Comparison of ENCODE assay signal across 8 cellular contexts in the genomic region with DNA sequence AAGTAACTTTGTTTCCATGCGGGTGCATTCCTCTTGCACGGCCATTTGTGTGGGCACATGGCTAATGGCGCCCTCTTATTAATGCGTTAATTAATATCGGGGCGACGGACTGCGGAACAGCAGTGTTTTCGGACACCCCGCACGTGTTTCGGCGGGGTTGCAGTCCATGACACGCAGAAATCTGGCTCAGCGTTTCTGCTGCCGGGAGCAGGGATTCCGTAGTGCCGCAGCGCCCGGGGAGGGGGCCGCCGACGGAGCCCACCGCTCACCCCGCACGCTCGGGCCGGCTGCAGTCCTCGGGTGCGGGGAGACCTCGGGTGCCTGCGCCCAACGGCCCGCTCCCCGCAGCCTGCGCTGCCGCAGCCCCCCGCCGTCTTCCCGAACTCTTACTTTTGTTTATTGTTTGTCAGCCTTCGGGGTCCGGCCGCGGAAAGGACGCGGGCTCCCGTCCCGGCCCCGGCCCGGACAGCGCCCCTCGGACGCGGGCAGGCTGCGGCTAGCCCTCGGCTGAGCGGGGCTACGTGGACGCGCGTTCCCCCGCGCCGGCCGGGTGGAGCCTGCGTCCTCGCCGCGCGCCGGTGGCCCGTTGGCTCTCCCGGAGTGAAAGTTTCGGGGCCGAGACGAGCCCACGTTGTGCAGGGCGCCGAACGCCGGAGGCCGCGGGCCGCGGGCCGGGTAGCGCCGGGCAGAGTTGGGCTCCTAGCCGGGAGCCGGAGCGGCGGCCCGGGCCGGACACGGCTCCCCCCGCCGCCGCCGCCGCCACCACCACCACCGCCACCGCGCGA. TPM values are rescaled to one million over a fixed set of nuclear protein-coding genes. Genes with fewer than 3 reads are reported as not detected.
DNase-seq lines count a peak whose midpoint lies in the region; ATAC-seq and TF ChIP-seq lines count a peak whose summit lies in the region.

No MANE protein-coding gene starts in this region.

- peaks cover 12 to 47% (median 33%) of the 10 kb centered on the region in 4 donors for H3K4me1 Mint-ChIP-seq in CD4-positive, CD25-positive, alpha-beta regulatory T cell
- H3K4me1 Mint-ChIP-seq in activated naive CD4-positive, alpha-beta T cell treated with anti-CD3 and anti-CD28 coated beads, Interleukin-2, amount 10 ng/mL, durations not matched to agents 7 days and 5 days: peaks cover 38% of the 10 kb centered on the region

- peaks cover 39% of the 10 kb centered on the region for H3K4me1 ChIP-seq in CD4-positive, CD25-positive, alpha-beta regulatory T cell (ENCODE audit: control insufficient read depth, insufficient read depth, low read length, poor library complexity, severe bottlenecking)

- no peaks in the 10 kb centered on the region for H3K9me3 ChIP-seq in CD4-positive, CD25-positive, alpha-beta regulatory T cell (ENCODE audit: control insufficient read depth in 2 of 2, low read length in 2 of 2)

- H3K27me3 ChIP-seq in CD4-positive, CD25-positive, alpha-beta regulatory T cell (ENCODE audit: control insufficient read depth, insufficient read depth, low read length): peaks cover 22% of the 10 kb centered on the region

- TF ChIP-seq CTCF in omental fat pad (IDR thresholded peaks at IDR 0.05): no peak

- H3K4me3 Mint-ChIP-seq in CD4-positive, CD25-positive, alpha-beta regulatory T cell: peak overlapping the region; percentile 47 to 93 (median 88)
- peak overlapping the region; percentile 83 for H3K4me3 Mint-ChIP-seq in activated naive CD4-positive, alpha-beta T cell treated with anti-CD3 and anti-CD28 coated beads, Interleukin-2, amount 10 ng/mL, durations not matched to agents 7 days and 5 days

- peak overlapping the region; percentile 64 for H3K4me3 ChIP-seq in CD4-positive, CD25-positive, alpha-beta regulatory T cell (ENCODE audit: low read depth, low read length)

- H3K9me3 Mint-ChIP-seq in CD4-positive, CD25-positive, alpha-beta regulatory T cell: peaks cover 0 to 4% (median 0%) of the 10 kb centered on the region in 7 donors
- no peaks in the 10 kb centered on the region for H3K9me3 Mint-ChIP-seq in activated naive CD4-positive, alpha-beta T cell treated with anti-CD3 and anti-CD28 coated beads, Interleukin-2, amount 10 ng/mL, durations not matched to agents 7 days and 5 days

- peak overlapping the region in 1 of 3 donors; percentile 60 for H3K27ac Mint-ChIP-seq in CD4-positive, CD25-positive, alpha-beta regulatory T cell
- H3K27ac Mint-ChIP-seq in activated naive CD4-positive, alpha-beta T cell treated with anti-CD3 and anti-CD28 coated beads, Interleukin-2, amount 10 ng/mL, durations not matched to agents 7 days and 5 days: no peak overlapping the region

- H3K27ac ChIP-seq in CD4-positive, CD25-positive, alpha-beta regulatory T cell (ENCODE audit: insufficient read depth, low read length, poor library complexity, severe bottlenecking): no peak overlapping the region

- no peak for DNase-seq in CD4-positive, CD25-positive, alpha-beta regulatory T cell
- DNase-seq in M059J (ENCODE audit: low read depth): peak; percentile 16
- DNase-seq in activated naive CD4-positive, alpha-beta T cell treated with anti-CD3 and anti-CD28 coated beads, Interleukin-2, amount 10 ng/mL, durations not matched to agents 7 days and 5 days: peak; percentile 23
- peak; percentile 59 for DNase-seq in Right ventricle myocardium superior
- no peak for DNase-seq in omental fat pad (ENCODE audit: low spot score)
- DNase-seq in GM19238 (ENCODE audit: insufficient read length, low spot score): no peak

- H3K36me3 ChIP-seq in CD4-positive, CD25-positive, alpha-beta regulatory T cell (ENCODE audit: control insufficient read depth, insufficient read depth, low read length): no peaks in the 10 kb centered on the region

- H3K36me3 Mint-ChIP-seq in CD4-positive, CD25-positive, alpha-beta regulatory T cell: no peaks in the 10 kb centered on the region
- peaks cover 2% of the 10 kb centered on the region for H3K36me3 Mint-ChIP-seq in activated naive CD4-positive, alpha-beta T cell treated with anti-CD3 and anti-CD28 coated beads, Interleukin-2, amount 10 ng/mL, durations not matched to agents 7 days and 5 days

- H3K27me3 Mint-ChIP-seq in CD4-positive, CD25-positive, alpha-beta regulatory T cell: peaks cover 63% of the 10 kb centered on the region
- peaks cover 57% of the 10 kb centered on the region for H3K27me3 Mint-ChIP-seq in activated naive CD4-positive, alpha-beta T cell treated with anti-CD3 and anti-CD28 coated beads, Interleukin-2, amount 10 ng/mL, durations not matched to agents 7 days and 5 days

- CTCF ChIA-PET in activated naive CD4-positive, alpha-beta T cell treated with anti-CD3 and anti-CD28 coated beads, Interleukin-2, amount 10 ng/mL, durations not matched to agents 7 days and 5 days (lab: Charles Lee): interaction anchor here (1.8 kb wide), 1 partner anchor 33 kb away, joined by 10 read pairs; no protein-coding TSS in a partner anchor

- no peak for ATAC-seq in CD4-positive, CD25-positive, alpha-beta regulatory T cell (ENCODE audit: low read depth in 2 of 2)
- ATAC-seq in Right ventricle myocardium superior (ENCODE audit: poor library complexity) (peak; percentile 28), omental fat pad (ENCODE audit: low FRiP score) (peak; percentile 45), GM21526 (IDR thresholded peaks at IDR 0.05; ENCODE audit: low FRiP score, unreplicated experiment) (no peak), GM18498 (IDR thresholded peaks at IDR 0.05; ENCODE audit: unreplicated experiment) (no peak)

- intact Hi-C loops in Right ventricle myocardium superior (cut with DNase I): loop anchor here (5.0 kb wide), 3 partner anchors 39 to 254 kb away; no protein-coding TSS in a partner anchor

RNA-seq across cellular contexts. Expression of a gene that starts 0.8 kb away (rescaled TPM):
- total RNA-seq in CD4-positive, CD25-positive, alpha-beta regulatory T cell: 1.5 TPM
- 1 to 10 TPM in 3 of 4 donors, under 1 TPM in 1; 0.86 to 3.9 (median 2.1) TPM for polyA plus RNA-seq in CD4-positive, CD25-positive, alpha-beta regulatory T cell
- 0.17 and 1.2 TPM in 2 replicates for total RNA-seq in M059J (2014; rRNA removed; shearing (Covaris generic))
- total RNA-seq in Right ventricle myocardium superior: 89.5 TPM
- 100 to 1,000 TPM in 1 of 4 donors, 10 to 100 TPM in 3; 61.1 to 159 (median 77.5) TPM for total RNA-seq in omental fat pad

Comparison
In these comparisons a context has a peak if more than half of its experiments do, and no peak if none do; other contexts are left out.
1. ATAC-seq: peak in Right ventricle myocardium superior (single experiment) and omental fat pad (single experiment); none in CD4-positive, CD25-positive, alpha-beta regulatory T cell (0 of 2), GM21526 (single experiment) and GM18498 (single experiment).
2. DNase-seq: peak in M059J (single experiment), activated naive CD4-positive, alpha-beta T cell treated with anti-CD3 and anti-CD28 coated beads, Interleukin-2, amount 10 ng/mL, durations not matched to agents 7 days and 5 days (single experiment) and Right ventricle myocardium superior (single experiment); none in CD4-positive, CD25-positive, alpha-beta regulatory T cell (0 of 3), omental fat pad (single experiment) and GM19238 (single experiment).
3. RNA of a gene that starts 0.8 kb away (total RNA-seq): 89.5 TPM in Right ventricle myocardium superior (single experiment) and 61.1 to 159 TPM in omental fat pad; 1.5 TPM in CD4-positive, CD25-positive, alpha-beta regulatory T cell (single experiment) and 0.17 to 1.2 TPM in M059J; every median in the first group is over 10 times any median in the second.